In the genomic region with DNA sequence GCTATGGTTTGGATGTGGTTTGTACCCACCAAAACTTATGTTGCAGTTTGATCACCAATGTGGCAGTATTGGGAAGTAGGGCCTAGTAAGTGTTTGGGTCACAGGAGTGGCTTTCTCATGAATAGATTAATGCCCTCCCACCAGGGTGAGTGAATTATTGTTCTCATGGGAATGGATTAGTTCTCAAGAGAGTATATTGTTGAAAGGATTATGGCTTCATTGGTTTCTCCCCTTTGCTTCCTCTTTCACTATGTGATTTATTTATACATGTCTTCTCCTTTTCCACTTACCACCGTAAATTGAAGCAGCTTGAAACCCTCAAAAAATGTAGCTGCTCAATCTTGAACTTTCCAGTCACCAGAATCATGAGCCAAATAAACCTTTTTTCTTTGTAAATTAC, we compare ENCODE assay signal across 1 cellular context.
TF ChIP-seq lines count a peak whose summit lies in the region.

No MANE protein-coding gene starts in this region.

TF ChIP-seq in GM12878, 131 proteins besides CTCF, POLR2A, EP300 and RAD21 (continued from another document):
- no peak for TF ChIP-seq ZNF24 (IDR thresholded peaks at IDR 0.05)
- TF ChIP-seq MEF2A (IDR thresholded peaks at IDR 0.05; ENCODE audit: insufficient read depth, low read depth, low read length): no peak
- TF ChIP-seq SMAD1 (IDR thresholded peaks at IDR 0.05; ENCODE audit: low read depth, partially characterized antibody): peak; percentile 25
- TF ChIP-seq, protein P1, sequence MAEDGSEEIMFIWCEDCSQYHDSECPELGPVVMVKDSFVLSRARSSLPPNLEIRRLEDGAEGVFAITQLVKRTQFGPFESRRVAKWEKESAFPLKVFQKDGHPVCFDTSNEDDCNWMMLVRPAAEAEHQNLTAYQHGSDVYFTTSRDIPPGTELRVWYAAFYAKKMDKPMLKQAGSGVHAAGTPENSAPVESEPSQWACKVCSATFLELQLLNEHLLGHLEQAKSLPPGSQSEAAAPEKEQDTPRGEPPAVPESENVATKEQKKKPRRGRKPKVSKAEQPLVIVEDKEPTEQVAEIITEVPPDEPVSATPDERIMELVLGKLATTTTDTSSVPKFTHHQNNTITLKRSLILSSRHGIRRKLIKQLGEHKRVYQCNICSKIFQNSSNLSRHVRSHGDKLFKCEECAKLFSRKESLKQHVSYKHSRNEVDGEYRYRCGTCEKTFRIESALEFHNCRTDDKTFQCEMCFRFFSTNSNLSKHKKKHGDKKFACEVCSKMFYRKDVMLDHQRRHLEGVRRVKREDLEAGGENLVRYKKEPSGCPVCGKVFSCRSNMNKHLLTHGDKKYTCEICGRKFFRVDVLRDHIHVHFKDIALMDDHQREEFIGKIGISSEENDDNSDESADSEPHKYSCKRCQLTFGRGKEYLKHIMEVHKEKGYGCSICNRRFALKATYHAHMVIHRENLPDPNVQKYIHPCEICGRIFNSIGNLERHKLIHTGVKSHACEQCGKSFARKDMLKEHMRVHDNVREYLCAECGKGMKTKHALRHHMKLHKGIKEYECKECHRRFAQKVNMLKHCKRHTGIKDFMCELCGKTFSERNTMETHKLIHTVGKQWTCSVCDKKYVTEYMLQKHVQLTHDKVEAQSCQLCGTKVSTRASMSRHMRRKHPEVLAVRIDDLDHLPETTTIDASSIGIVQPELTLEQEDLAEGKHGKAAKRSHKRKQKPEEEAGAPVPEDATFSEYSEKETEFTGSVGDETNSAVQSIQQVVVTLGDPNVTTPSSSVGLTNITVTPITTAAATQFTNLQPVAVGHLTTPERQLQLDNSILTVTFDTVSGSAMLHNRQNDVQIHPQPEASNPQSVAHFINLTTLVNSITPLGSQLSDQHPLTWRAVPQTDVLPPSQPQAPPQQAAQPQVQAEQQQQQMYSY (CRISPR knock-in tag; IDR thresholded peaks at IDR 0.05): no peak
- no peak for TF ChIP-seq MTA2 (IDR thresholded peaks at IDR 0.05; ENCODE audit: low read depth)
- TF ChIP-seq, protein P2, sequence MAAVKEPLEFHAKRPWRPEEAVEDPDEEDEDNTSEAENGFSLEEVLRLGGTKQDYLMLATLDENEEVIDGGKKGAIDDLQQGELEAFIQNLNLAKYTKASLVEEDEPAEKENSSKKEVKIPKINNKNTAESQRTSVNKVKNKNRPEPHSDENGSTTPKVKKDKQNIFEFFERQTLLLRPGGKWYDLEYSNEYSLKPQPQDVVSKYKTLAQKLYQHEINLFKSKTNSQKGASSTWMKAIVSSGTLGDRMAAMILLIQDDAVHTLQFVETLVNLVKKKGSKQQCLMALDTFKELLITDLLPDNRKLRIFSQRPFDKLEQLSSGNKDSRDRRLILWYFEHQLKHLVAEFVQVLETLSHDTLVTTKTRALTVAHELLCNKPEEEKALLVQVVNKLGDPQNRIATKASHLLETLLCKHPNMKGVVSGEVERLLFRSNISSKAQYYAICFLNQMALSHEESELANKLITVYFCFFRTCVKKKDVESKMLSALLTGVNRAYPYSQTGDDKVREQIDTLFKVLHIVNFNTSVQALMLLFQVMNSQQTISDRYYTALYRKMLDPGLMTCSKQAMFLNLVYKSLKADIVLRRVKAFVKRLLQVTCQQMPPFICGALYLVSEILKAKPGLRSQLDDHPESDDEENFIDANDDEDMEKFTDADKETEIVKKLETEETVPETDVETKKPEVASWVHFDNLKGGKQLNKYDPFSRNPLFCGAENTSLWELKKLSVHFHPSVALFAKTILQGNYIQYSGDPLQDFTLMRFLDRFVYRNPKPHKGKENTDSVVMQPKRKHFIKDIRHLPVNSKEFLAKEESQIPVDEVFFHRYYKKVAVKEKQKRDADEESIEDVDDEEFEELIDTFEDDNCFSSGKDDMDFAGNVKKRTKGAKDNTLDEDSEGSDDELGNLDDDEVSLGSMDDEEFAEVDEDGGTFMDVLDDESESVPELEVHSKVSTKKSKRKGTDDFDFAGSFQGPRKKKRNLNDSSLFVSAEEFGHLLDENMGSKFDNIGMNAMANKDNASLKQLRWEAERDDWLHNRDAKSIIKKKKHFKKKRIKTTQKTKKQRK (IDR thresholded peaks at IDR 0.05; ENCODE audit: low read depth, low read length): no peak
- no peak for TF ChIP-seq PAX5 (IDR thresholded peaks at IDR 0.05; ENCODE audit: borderline replicate concordance, low read depth, low read length)
- TF ChIP-seq STAT1 (conservative IDR thresholded peaks at IDR 0.05): no peak
- no peak for TF ChIP-seq RBBP5 (conservative IDR thresholded peaks at IDR 0.05)
- 0 out of 2 replicates have a peak, but pooled peaks have one; percentile 25 for TF ChIP-seq ZNF217 (IDR thresholded peaks at IDR 0.05)
- no peak for TF ChIP-seq FOS (IDR thresholded peaks at IDR 0.05; ENCODE audit: borderline replicate concordance, extremely low read depth, insufficient read length)
- no peak for TF ChIP-seq SPI1 (IDR thresholded peaks at IDR 0.05; ENCODE audit: borderline replicate concordance, insufficient read depth, low read depth, low read length)
- no peak for TF ChIP-seq BMI1 (IDR thresholded peaks at IDR 0.05; ENCODE audit: borderline replicate concordance)
- no peak for TF ChIP-seq CHD2 (IDR thresholded peaks at IDR 0.05; ENCODE audit: borderline replicate concordance, low read depth, low read length)
- no peak for TF ChIP-seq SMC3 (IDR thresholded peaks at IDR 0.05; ENCODE audit: borderline replicate concordance, low read length)
- TF ChIP-seq, protein P3, sequence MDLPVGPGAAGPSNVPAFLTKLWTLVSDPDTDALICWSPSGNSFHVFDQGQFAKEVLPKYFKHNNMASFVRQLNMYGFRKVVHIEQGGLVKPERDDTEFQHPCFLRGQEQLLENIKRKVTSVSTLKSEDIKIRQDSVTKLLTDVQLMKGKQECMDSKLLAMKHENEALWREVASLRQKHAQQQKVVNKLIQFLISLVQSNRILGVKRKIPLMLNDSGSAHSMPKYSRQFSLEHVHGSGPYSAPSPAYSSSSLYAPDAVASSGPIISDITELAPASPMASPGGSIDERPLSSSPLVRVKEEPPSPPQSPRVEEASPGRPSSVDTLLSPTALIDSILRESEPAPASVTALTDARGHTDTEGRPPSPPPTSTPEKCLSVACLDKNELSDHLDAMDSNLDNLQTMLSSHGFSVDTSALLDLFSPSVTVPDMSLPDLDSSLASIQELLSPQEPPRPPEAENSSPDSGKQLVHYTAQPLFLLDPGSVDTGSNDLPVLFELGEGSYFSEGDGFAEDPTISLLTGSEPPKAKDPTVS (IDR thresholded peaks at IDR 0.05; ENCODE audit: low read depth, low read length): no peak
